ENCODE assay signal across 13 cellular contexts in the genomic region with DNA sequence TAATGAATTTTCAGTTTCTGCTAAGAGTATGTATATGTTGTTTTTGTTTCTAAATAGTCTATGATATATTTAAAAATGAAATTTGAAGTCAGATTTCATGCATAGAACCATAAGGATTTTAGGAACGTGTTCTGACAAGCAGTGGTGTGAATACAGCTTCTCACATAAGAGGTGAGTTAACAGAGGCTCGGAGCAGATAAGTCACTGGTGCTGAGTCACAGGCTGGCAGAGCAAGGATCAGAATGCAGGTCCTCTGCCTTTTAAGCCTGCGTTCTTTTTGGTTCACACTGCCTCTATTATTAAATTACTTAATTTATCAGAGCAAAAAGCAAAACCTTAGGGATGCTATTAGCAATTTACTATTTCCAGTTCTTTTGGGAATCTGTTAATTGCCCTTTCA.
A peak's percentile ranks its signal among the peaks of the same experiment; 100 is the strongest.
DNase-seq lines count a peak whose midpoint lies in the region; ATAC-seq and TF ChIP-seq lines count a peak whose summit lies in the region.
"Had no signal": no experiment of that assay in that cellular context is flagged by ENCODE, and none has a peak within 500 bp of the region (broad histone marks: within the 10 kb centered on the region; RNA-seq: fewer than 3 reads in every experiment).

No MANE protein-coding gene starts in this region.

- CTCF ChIA-PET in Panc1 (lab: Charles Lee) (no interaction called here), A673 (lab: Charles Lee) (no interaction called here)

- H3K23ac ChIP-seq in trophoblast cell (ENCODE audit: low read length), result no peak overlapping the region

- H3K27ac ChIP-seq in Panc1 (ENCODE audit: low read length), result no peak overlapping the region
- H3K27ac ChIP-seq in trophoblast cell (ENCODE audit: low read depth, low read length), result no peak overlapping the region
- no peak overlapping the region for H3K27ac ChIP-seq in A673 (ENCODE audit: low read depth, low read length, poor library complexity, severe bottlenecking)
- H3K27ac ChIP-seq: SJCRH30, thyroid gland had no signal

- peak; percentile 88 for ATAC-seq in Panc1
- ATAC-seq in esophagus mucosa, result peak; percentile 98
- ATAC-seq in GM21619 (IDR thresholded peaks at IDR 0.05; ENCODE audit: unreplicated experiment), result no peak

- H3K9me3 ChIP-seq in Panc1 (ENCODE audit: control insufficient read depth, insufficient read depth, low read depth, low read length) (no peaks in the 10 kb centered on the region), trophoblast cell (ENCODE audit: insufficient read depth, low read depth, low read length) (peaks cover 1% of the 10 kb centered on the region), A673 (ENCODE audit: low read depth, low read length, poor library complexity, severe bottlenecking) (no peaks in the 10 kb centered on the region)
- H3K9me3 ChIP-seq: HAP-1, SJCRH30, thyroid gland had no signal

- no peak overlapping the region for H2AK5ac ChIP-seq in trophoblast cell (ENCODE audit: low read length)

- DNase-seq in ELR (ENCODE audit: low read depth) (peak; percentile 76), Panc1 (ENCODE audit: low read depth, low spot score) (no peak), trophoblast cell (peak; percentile 21 to 46), A673 (ENCODE audit: low spot score) (no peak), NCI-H524 treated with DMSO at 0.1 percent for 48 hours (lab: John Stamatoyannopoulos, UW) (no peak), NCI-H2107 (lab: John Stamatoyannopoulos, UW) (no peak)
- DNase-seq: activated CD4-positive, alpha-beta T cell treated with anti-CD3 and anti-CD28 coated beads, Interleukin-2, amount 50 U/mL, for 4 hours; NCI-H1092; thyroid gland had no signal

- no peak overlapping the region for H3K9ac ChIP-seq in trophoblast cell (ENCODE audit: low read length)

- in situ Hi-C loops in Panc1 (cut with HindIII; ENCODE audit: low pct_unique_long_range_greater_than_20kb, low sequenced_read_pairs), result no loop called here

- no peak overlapping the region for H4K91ac ChIP-seq in trophoblast cell (ENCODE audit: low read depth, low read length)

- no peak overlapping the region for H3K18ac ChIP-seq in trophoblast cell (ENCODE audit: low read length)

- no peak overlapping the region for H2BK5ac ChIP-seq in trophoblast cell (ENCODE audit: low read depth, low read length, poor library complexity)

- no peak overlapping the region for H3K4me2 ChIP-seq in trophoblast cell (ENCODE audit: low read length)

- TF ChIP-seq CTCF in Panc1 (IDR thresholded peaks at IDR 0.05), result no peak
- no peak for TF ChIP-seq CTCF in A673 (conservative IDR thresholded peaks at IDR 0.05; ENCODE audit: low read depth, low read length)

- peaks cover 3% of the 10 kb centered on the region; the same call in 1 of the 2 replicates for H3K4me1 ChIP-seq in Panc1 (ENCODE audit: control insufficient read depth, insufficient read depth, low read length)
- H3K4me1 ChIP-seq in trophoblast cell (ENCODE audit: control insufficient read depth in 1 of 2, insufficient read depth in 2 of 2, low read length in 2 of 2), result peaks cover 5 to 13% of the 10 kb centered on the region in 2 experiments
- H3K4me1 ChIP-seq in A673 (ENCODE audit: insufficient read depth, low read length, poor library complexity, severe bottlenecking), result no peaks in the 10 kb centered on the region

- no peak overlapping the region for H3K4ac ChIP-seq in trophoblast cell (ENCODE audit: low read depth, low read length)

- BruUV-seq in Panc1 (replicated peaks; lab: Mats Ljungman, UMichigan), result no TSS peak
- BruUV-seq in A673 (replicated peaks; lab: Mats Ljungman, UMichigan), result no TSS peak

- no CpG with 5 or more reads among the region's 3 CpGs for WGBS in trophoblast cell (ENCODE audit: extremely low coverage, insufficient coverage, insufficient read length)

- no peak overlapping the region for H2BK12ac ChIP-seq in trophoblast cell (ENCODE audit: low read length)

- H3K14ac ChIP-seq in trophoblast cell (ENCODE audit: low read length), result no peak overlapping the region

- H4K8ac ChIP-seq in trophoblast cell (ENCODE audit: low read depth, low read length), result no peak overlapping the region

- no peak overlapping the region for H3K4me3 ChIP-seq in Panc1 (ENCODE audit: low read depth in 2 of 2, low read length in 2 of 2)
- H3K4me3 ChIP-seq in trophoblast cell (ENCODE audit: low read depth, low read length), result no peak overlapping the region
- H3K4me3 ChIP-seq in A673 (ENCODE audit: low read depth, low read length, poor library complexity, severe bottlenecking), result no peak overlapping the region
- H3K4me3 ChIP-seq: HAP-1, SJCRH30, thyroid gland had no signal

- intact Hi-C loops in Panc1 (cut with micrococcal nuclease; ENCODE audit: unreplicated experiment), result no loop called here
- intact Hi-C loops in A673 (cut with micrococcal nuclease; ENCODE audit: unreplicated experiment), result no loop called here

- H3K79me1 ChIP-seq in trophoblast cell (ENCODE audit: low read length), result peaks cover 13% of the 10 kb centered on the region

- H2AFZ ChIP-seq in trophoblast cell (ENCODE audit: insufficient read depth, low read length, poor library complexity), result no peak overlapping the region

- POLR2A ChIA-PET in Panc1 (lab: Charles Lee), result no interaction called here
- POLR2A ChIA-PET in A673 (lab: Charles Lee; ENCODE audit: low non-redundant PET), result no interaction called here

- H3K27me3 ChIP-seq in Panc1 (ENCODE audit: control insufficient read depth, insufficient read depth, low read length) (no peaks in the 10 kb centered on the region), trophoblast cell (ENCODE audit: insufficient read depth, low read length) (no peaks in the 10 kb centered on the region), A673 (replicated peaks; ENCODE audit: insufficient read depth, low read depth, low read length, poor library complexity) (no peaks in the 10 kb centered on the region)
- H3K27me3 ChIP-seq: SJCRH30, thyroid gland had no signal

- no peak overlapping the region for H4K12ac ChIP-seq in trophoblast cell (ENCODE audit: low read depth, low read length)

- no peak overlapping the region for H2BK120ac ChIP-seq in trophoblast cell (ENCODE audit: insufficient read depth, low read length, poor library complexity)

- H3K36me3 ChIP-seq in Panc1 (ENCODE audit: control insufficient read depth, insufficient read depth, low read length) (no peaks in the 10 kb centered on the region), trophoblast cell (ENCODE audit: control insufficient read depth in 1 of 2, insufficient read depth in 2 of 2, low read length in 2 of 2) (no peaks in the 10 kb centered on the region), A673 (ENCODE audit: insufficient read depth, low read length, poor library complexity, severe bottlenecking) (no peaks in the 10 kb centered on the region)
- H3K36me3 ChIP-seq: HAP-1, SJCRH30, thyroid gland had no signal

- H3K79me2 ChIP-seq in trophoblast cell (ENCODE audit: control insufficient read depth, insufficient read depth, low read length, poor library complexity), result peaks cover 5% of the 10 kb centered on the region

Comparison
In these comparisons a context has a peak if more than half of its experiments do, and no peak if none do; other contexts are left out.
1. DNase-seq: peak in ELR (single experiment) and trophoblast cell (2 of 2); none in Panc1 (single experiment), A673 (single experiment), NCI-H524 treated with DMSO at 0.1 percent for 48 hours (single experiment) and NCI-H2107 (single experiment).